10 cellular contexts compared by ENCODE assay signal in genomic region chr1:207808322-207808705, GRCh38. TPM values are rescaled to one million over a fixed set of nuclear protein-coding genes. Genes with fewer than 3 reads are reported as not detected.
DNase-seq lines count a peak whose midpoint lies in the region; TF ChIP-seq lines count a peak whose summit lies in the region.
"Had no signal": no experiment of that assay in that cellular context is flagged by ENCODE, and none has a peak within 500 bp of the region (broad histone marks: within the 10 kb centered on the region; RNA-seq: fewer than 3 reads in every experiment).

No MANE protein-coding gene starts in this region.

- TF ChIP-seq POLR2A in lower leg skin (IDR thresholded peaks at IDR 0.05), result no peak

- peak overlapping the region; percentile 11 for H3K27ac Mint-ChIP-seq in T-helper 2 cell treated with Interferon-gamma antibody and Interleukin-4, amounts not matched to agents 5 μg/mL and 100 μg/mL, for 36 hours
- H3K27ac Mint-ChIP-seq in activated naive CD8-positive, alpha-beta T cell treated with anti-CD3 and anti-CD28 coated beads for 36 hours, result peak overlapping the region; percentile 74

- H3K27me3 ChIP-seq in layer of hippocampus (ENCODE audit: control insufficient read depth, insufficient read depth, low read length), result no peaks in the 10 kb centered on the region

- TF ChIP-seq CTCF in lower leg skin (IDR thresholded peaks at IDR 0.05), result no peak

- no peaks in the 10 kb centered on the region for H3K9me3 Mint-ChIP-seq in T-helper 2 cell treated with Interferon-gamma antibody and Interleukin-4, amounts not matched to agents 5 μg/mL and 100 μg/mL, for 36 hours
- no peaks in the 10 kb centered on the region for H3K9me3 Mint-ChIP-seq in activated naive CD8-positive, alpha-beta T cell treated with anti-CD3 and anti-CD28 coated beads for 36 hours
- H3K9me3 Mint-ChIP-seq: neural crest cell had no signal

- H3K36me3 Mint-ChIP-seq in T-helper 2 cell treated with Interferon-gamma antibody and Interleukin-4, amounts not matched to agents 5 μg/mL and 100 μg/mL, for 36 hours (ENCODE audit: low read depth), result peaks cover 55% of the 10 kb centered on the region
- peaks cover 29% of the 10 kb centered on the region for H3K36me3 Mint-ChIP-seq in activated naive CD8-positive, alpha-beta T cell treated with anti-CD3 and anti-CD28 coated beads for 36 hours

- H3K4me3 ChIP-seq in lower leg skin (ENCODE audit: low read depth, poor library complexity, severe bottlenecking), result no peak overlapping the region

- peaks cover 12% of the 10 kb centered on the region for H3K4me1 Mint-ChIP-seq in T-helper 2 cell treated with Interferon-gamma antibody and Interleukin-4, amounts not matched to agents 5 μg/mL and 100 μg/mL, for 36 hours (ENCODE audit: low read depth)
- H3K4me1 Mint-ChIP-seq in activated naive CD8-positive, alpha-beta T cell treated with anti-CD3 and anti-CD28 coated beads for 36 hours, result peaks cover 55% of the 10 kb centered on the region
- H3K4me1 Mint-ChIP-seq: neural crest cell had no signal

- no peaks in the 10 kb centered on the region for H3K27me3 Mint-ChIP-seq in T-helper 2 cell treated with Interferon-gamma antibody and Interleukin-4, amounts not matched to agents 5 μg/mL and 100 μg/mL, for 36 hours (ENCODE audit: low read depth)
- H3K27me3 Mint-ChIP-seq in activated naive CD8-positive, alpha-beta T cell treated with anti-CD3 and anti-CD28 coated beads for 36 hours, result no peaks in the 10 kb centered on the region

- no peak for DNase-seq in T-helper 2 cell treated with Interferon-gamma antibody and Interleukin-4, amounts not matched to agents 5 μg/mL and 100 μg/mL, for 36 hours (ENCODE audit: low spot score)
- DNase-seq in T-helper 2 cell, result no peak
- DNase-seq in activated naive CD8-positive, alpha-beta T cell treated with anti-CD3 and anti-CD28 coated beads for 36 hours, result no peak
- peak in 6 of 49 donors; percentile 34 to 57 (median 40) for DNase-seq in substantia nigra (lab: John Stamatoyannopoulos, UW)
- no peak for DNase-seq in RKO (ENCODE audit: low spot score)
- DNase-seq in cortex of kidney (lab: John Stamatoyannopoulos, UW), result no peak
- no peak for DNase-seq in lower leg skin (ENCODE audit: low spot score in 2 of 2)
- DNase-seq: activated CD4-positive, CD25-positive, alpha-beta regulatory T cell had no signal

- WGBS in lower leg skin, 2 donors, result 38 to 56% methylated on average over 5 to 7 of the region's 7 CpGs

- H3K27ac ChIP-seq in layer of hippocampus (ENCODE audit: low read depth, low read length) (peak overlapping the region; percentile 42), substantia nigra (ENCODE audit: low read depth, low read length, poor library complexity, severe bottlenecking) (peak overlapping the region; percentile 63)

- no peak overlapping the region for H3K4me3 Mint-ChIP-seq in T-helper 2 cell treated with Interferon-gamma antibody and Interleukin-4, amounts not matched to agents 5 μg/mL and 100 μg/mL, for 36 hours
- H3K4me3 Mint-ChIP-seq in activated naive CD8-positive, alpha-beta T cell treated with anti-CD3 and anti-CD28 coated beads for 36 hours, result no peak overlapping the region
- H3K4me3 Mint-ChIP-seq: neural crest cell had no signal

- intact Hi-C loops in lower leg skin (cut with DNase I; ENCODE audit: low total_unique reads), result no loop called here

RNA-seq across cellular contexts. Expression of gene CD46, which starts 56.5 kb away (rescaled TPM):
- 10 to 100 TPM; 75.0 to 80.2 TPM for total RNA-seq in activated naive CD8-positive, alpha-beta T cell treated with anti-CD3 and anti-CD28 coated beads for 36 hours
- 10 to 100 TPM; 63.3 to 89.4 (median 76.2) TPM for total RNA-seq in lower leg skin
